ENCODE assay signal across 8 cellular contexts in the genomic region with DNA sequence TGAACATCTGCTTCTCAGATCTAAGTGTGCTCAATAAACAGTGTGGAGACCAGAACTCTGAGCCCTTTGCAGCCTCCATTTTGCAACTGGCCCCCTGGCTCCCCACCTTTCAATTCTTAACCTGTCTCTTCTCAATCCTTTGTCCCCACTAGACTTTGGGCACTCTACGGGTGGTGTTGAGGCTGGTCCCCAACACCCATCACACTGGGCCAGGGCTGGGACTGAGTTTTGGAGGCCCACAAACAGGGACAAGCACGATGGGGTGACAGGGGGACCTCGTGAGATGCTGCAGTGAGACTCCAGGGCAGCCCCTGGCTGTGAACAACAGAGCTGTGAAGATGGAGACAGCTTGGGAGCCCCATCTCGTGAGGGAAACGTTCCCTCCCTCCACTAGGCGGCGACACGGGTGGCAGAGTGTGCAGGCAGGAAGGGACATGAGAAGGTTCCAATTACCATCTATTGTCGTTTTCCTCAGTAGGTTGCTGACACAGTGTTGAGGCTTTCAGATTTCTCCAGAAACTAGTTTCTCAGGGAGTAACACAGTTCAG. TPM values are rescaled to one million over a fixed set of nuclear protein-coding genes. Genes with fewer than 3 reads are reported as not detected.
DNase-seq lines count a peak whose midpoint lies in the region; ATAC-seq and TF ChIP-seq lines count a peak whose summit lies in the region.

No MANE protein-coding gene starts in this region.

- H3K36me3 ChIP-seq in SK-N-SH (replicated peaks in 1 of 2; ENCODE audit: control insufficient read depth in 1 of 2, insufficient read depth in 2 of 2, low read length in 1 of 2): peaks cover 10 to 14% of the 10 kb centered on the region in 2 experiments
- H3K36me3 ChIP-seq in OCI-LY1 (ENCODE audit: insufficient read depth, low read length): peaks cover 29% of the 10 kb centered on the region

- H3F3A ChIP-seq in SK-N-SH (replicated peaks; ENCODE audit: insufficient read depth): peaks cover 9% of the 10 kb centered on the region
- H3F3A ChIP-seq in OCI-LY1 (ENCODE audit: insufficient read depth, low read length): no peaks in the 10 kb centered on the region

- H2AFZ ChIP-seq in SK-N-SH (ENCODE audit: low read depth): no peak overlapping the region
- H2AFZ ChIP-seq in OCI-LY1 (ENCODE audit: low read length): no peak overlapping the region

- WGBS in SK-N-SH (ENCODE audit: low lambda C conversion rate): 68% methylated on average over 9 of the region's 9 CpGs

- H3K9me3 ChIP-seq in SK-N-SH (no peaks in the 10 kb centered on the region), OCI-LY1 (ENCODE audit: low read length) (no peaks in the 10 kb centered on the region)

- TF ChIP-seq CTCF in SK-N-SH (IDR thresholded peaks at IDR 0.05): peak; percentile 47; the same call in 1 of the 2 replicates
- peak; percentile 70 for TF ChIP-seq CTCF in OCI-LY1 (IDR thresholded peaks at IDR 0.05; ENCODE audit: low read length)

- peaks cover 55% of the 10 kb centered on the region; the same call in 1 of the 2 replicates for H3K79me2 ChIP-seq in SK-N-SH (ENCODE audit: insufficient read depth)
- H3K79me2 ChIP-seq in OCI-LY1 (ENCODE audit: insufficient read depth, low read length): peaks cover 5% of the 10 kb centered on the region; the same call in 1 of the 2 replicates

- peaks cover 13% of the 10 kb centered on the region; the same call in 1 of the 2 replicates for H4K20me1 ChIP-seq in SK-N-SH (ENCODE audit: insufficient read depth)
- no peaks in the 10 kb centered on the region for H4K20me1 ChIP-seq in OCI-LY1 (ENCODE audit: insufficient read depth, low read length)

- H3K9me2 ChIP-seq in SK-N-SH (no peaks in the 10 kb centered on the region), OCI-LY1 (ENCODE audit: low read depth, low read length) (no peaks in the 10 kb centered on the region)

- H3K4me2 ChIP-seq in SK-N-SH (no peak overlapping the region; the same call in 1 of the 2 replicates), OCI-LY1 (ENCODE audit: low read length) (no peak overlapping the region)

- TF ChIP-seq RAD21 in SK-N-SH (IDR thresholded peaks at IDR 0.05; ENCODE audit: low read length): no peak

- H3K4me1 ChIP-seq in SK-N-SH (ENCODE audit: control insufficient read depth in 1 of 2, insufficient read depth in 2 of 2, low read depth in 1 of 2, low read length in 1 of 2) (peaks cover 12 to 27% of the 10 kb centered on the region in 2 experiments; a peak in 3 of 4 replicates), OCI-LY1 (ENCODE audit: insufficient read depth, low read length, severe bottlenecking) (peaks cover 35% of the 10 kb centered on the region)

- POLR2A ChIA-PET in SK-N-SH (lab: Yijun Ruan, JAX): interaction anchor here (1.0 kb wide), 1 partner anchor 9 kb away, joined by 3 read pairs; no protein-coding TSS in a partner anchor

- no peak overlapping the region for H3K9ac ChIP-seq in SK-N-SH
- H3K9ac ChIP-seq in OCI-LY1 (ENCODE audit: low read length): no peak overlapping the region

- DNase-seq in SK-N-SH (peak; percentile 70), hepatic stellate cell (ENCODE audit: low spot score) (peak; percentile 71), NCI-H1105 (lab: John Stamatoyannopoulos, UW) (no peak)
- peak; percentile 90 for DNase-seq in activated effector memory CD4-positive, alpha-beta T cell treated with anti-CD3 and anti-CD28 coated beads, Interleukin-2, amount 50 U/mL, for 16 hours
- peak; percentile 44 to 50 (median 49) for DNase-seq in stimulated activated CD4-positive, alpha-beta T cell treated with anti-CD3 and anti-CD28 coated beads, TNF-alpha, amount 100 ng/mL, for 1 hour (ENCODE audit: low read depth in 3 of 3, low spot score in 1 of 3)

- CTCF ChIA-PET in SK-N-SH (lab: Yijun Ruan, JAX): interaction anchor here (1.4 to 2.0 kb wide), 3 partner anchors 32 to 69 kb away, joined by 3 to 5 read pairs (median 4); no protein-coding TSS in a partner anchor

- no peak for ATAC-seq in SK-N-SH treated with all-trans-retinoic acid at 6 μM for 48 hours
- no peak for ATAC-seq in GM21717 (IDR thresholded peaks at IDR 0.05; ENCODE audit: unreplicated experiment)

- TF ChIP-seq EP300 in SK-N-SH (IDR thresholded peaks at IDR 0.05; ENCODE audit: borderline replicate concordance in 1 of 2, low read depth in 1 of 2, low read length in 1 of 2): no peak

- H3K27ac ChIP-seq in SK-N-SH (ENCODE audit: low read depth in 2 of 2, low read length in 1 of 2): no peak overlapping the region
- H3K27ac ChIP-seq in OCI-LY1 (ENCODE audit: low read depth, low read length, poor library complexity, severe bottlenecking): no peak overlapping the region

- no peaks in the 10 kb centered on the region for H3K27me3 ChIP-seq in SK-N-SH (ENCODE audit: insufficient read depth)
- no peaks in the 10 kb centered on the region for H3K27me3 ChIP-seq in OCI-LY1 (ENCODE audit: insufficient read depth, low read length)

- H3K4me3 ChIP-seq in SK-N-SH (ENCODE audit: low read depth in 2 of 2, low read length in 1 of 2) (peak overlapping the region in 1 of 2 experiments; percentile 51; a peak in 1 of 4 replicates), OCI-LY1 (ENCODE audit: low read depth, low read length, poor library complexity, severe bottlenecking) (no peak overlapping the region)

TF ChIP-seq in SK-N-SH, 30 proteins besides CTCF, POLR2A, EP300 and RAD21:
- TF ChIP-seq CHD2 (IDR thresholded peaks at IDR 0.05; ENCODE audit: low read length, partially characterized antibody) (no peak), FOSL2 (IDR thresholded peaks at IDR 0.05; ENCODE audit: borderline replicate concordance, low read depth) (no peak), POLR2AphosphoS5 (IDR thresholded peaks at IDR 0.05; ENCODE audit: low read depth, low read length) (no peak), TCF12 (IDR thresholded peaks at IDR 0.05) (no peak), JUND (IDR thresholded peaks at IDR 0.05) (no peak), SMC3 (IDR thresholded peaks at IDR 0.05; ENCODE audit: low read depth, low read length) (no peak), MXI1 (IDR thresholded peaks at IDR 0.05; ENCODE audit: low read depth, low read length) (no peak), ELF1 (IDR thresholded peaks at IDR 0.05) (no peak)
- TF ChIP-seq, protein P1, sequence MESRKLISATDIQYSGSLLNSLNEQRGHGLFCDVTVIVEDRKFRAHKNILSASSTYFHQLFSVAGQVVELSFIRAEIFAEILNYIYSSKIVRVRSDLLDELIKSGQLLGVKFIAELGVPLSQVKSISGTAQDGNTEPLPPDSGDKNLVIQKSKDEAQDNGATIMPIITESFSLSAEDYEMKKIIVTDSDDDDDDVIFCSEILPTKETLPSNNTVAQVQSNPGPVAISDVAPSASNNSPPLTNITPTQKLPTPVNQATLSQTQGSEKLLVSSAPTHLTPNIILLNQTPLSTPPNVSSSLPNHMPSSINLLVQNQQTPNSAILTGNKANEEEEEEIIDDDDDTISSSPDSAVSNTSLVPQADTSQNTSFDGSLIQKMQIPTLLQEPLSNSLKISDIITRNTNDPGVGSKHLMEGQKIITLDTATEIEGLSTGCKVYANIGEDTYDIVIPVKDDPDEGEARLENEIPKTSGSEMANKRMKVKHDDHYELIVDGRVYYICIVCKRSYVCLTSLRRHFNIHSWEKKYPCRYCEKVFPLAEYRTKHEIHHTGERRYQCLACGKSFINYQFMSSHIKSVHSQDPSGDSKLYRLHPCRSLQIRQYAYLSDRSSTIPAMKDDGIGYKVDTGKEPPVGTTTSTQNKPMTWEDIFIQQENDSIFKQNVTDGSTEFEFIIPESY (IDR thresholded peaks at IDR 0.05; ENCODE audit: borderline replicate concordance, low read depth): no peak

TF ChIP-seq in SK-N-SH treated with all-trans-retinoic acid at 6 μM for 48 hours, 23 proteins besides CTCF, POLR2A, EP300 and RAD21 (continues in another document):
- TF ChIP-seq OSR1 (CRISPR knock-in tag; IDR thresholded peaks at IDR 0.05) (no peak), RARB (CRISPR knock-in tag; IDR thresholded peaks at IDR 0.05) (no peak), SNAI2 (CRISPR knock-in tag; IDR thresholded peaks at IDR 0.05) (no peak), ZC3H10 (CRISPR knock-in tag; IDR thresholded peaks at IDR 0.05) (no peak), ZFP30 (CRISPR knock-in tag; IDR thresholded peaks at IDR 0.05) (no peak), ESRRG (CRISPR knock-in tag; IDR thresholded peaks at IDR 0.05) (no peak), ARNTL (CRISPR knock-in tag; IDR thresholded peaks at IDR 0.05; ENCODE audit: borderline replicate concordance, low read depth) (no peak), ZNF70 (CRISPR knock-in tag; IDR thresholded peaks at IDR 0.05) (no peak), BACH2 (CRISPR knock-in tag; IDR thresholded peaks at IDR 0.05; ENCODE audit: borderline replicate concordance) (no peak), ZFP3 (CRISPR knock-in tag; IDR thresholded peaks at IDR 0.05) (no peak), PPARA (CRISPR knock-in tag; IDR thresholded peaks at IDR 0.05; ENCODE audit: borderline replicate concordance) (no peak), GLIS3 (CRISPR knock-in tag; IDR thresholded peaks at IDR 0.05) (no peak), CSDC2 (CRISPR knock-in tag; IDR thresholded peaks at IDR 0.05) (no peak)
- TF ChIP-seq, protein P2, sequence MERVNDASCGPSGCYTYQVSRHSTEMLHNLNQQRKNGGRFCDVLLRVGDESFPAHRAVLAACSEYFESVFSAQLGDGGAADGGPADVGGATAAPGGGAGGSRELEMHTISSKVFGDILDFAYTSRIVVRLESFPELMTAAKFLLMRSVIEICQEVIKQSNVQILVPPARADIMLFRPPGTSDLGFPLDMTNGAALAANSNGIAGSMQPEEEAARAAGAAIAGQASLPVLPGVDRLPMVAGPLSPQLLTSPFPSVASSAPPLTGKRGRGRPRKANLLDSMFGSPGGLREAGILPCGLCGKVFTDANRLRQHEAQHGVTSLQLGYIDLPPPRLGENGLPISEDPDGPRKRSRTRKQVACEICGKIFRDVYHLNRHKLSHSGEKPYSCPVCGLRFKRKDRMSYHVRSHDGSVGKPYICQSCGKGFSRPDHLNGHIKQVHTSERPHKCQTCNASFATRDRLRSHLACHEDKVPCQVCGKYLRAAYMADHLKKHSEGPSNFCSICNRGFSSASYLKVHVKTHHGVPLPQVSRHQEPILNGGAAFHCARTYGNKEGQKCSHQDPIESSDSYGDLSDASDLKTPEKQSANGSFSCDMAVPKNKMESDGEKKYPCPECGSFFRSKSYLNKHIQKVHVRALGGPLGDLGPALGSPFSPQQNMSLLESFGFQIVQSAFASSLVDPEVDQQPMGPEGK (CRISPR knock-in tag; IDR thresholded peaks at IDR 0.05; ENCODE audit: borderline replicate concordance): no peak

RNA-seq across cellular contexts. Expression of a gene that starts 1.2 kb away (rescaled TPM):
- polyA plus RNA-seq in SK-N-SH (2012; rRNA removed): 12.1 and 15.9 TPM in 2 replicates
- polyA plus RNA-seq in SK-N-SH (2012; cell fraction: cytosol; rRNA removed): 5.0 and 7.1 TPM in 2 replicates
- polyA plus RNA-seq in SK-N-SH (2012; cell fraction: nucleus; rRNA removed): 56.7 and 59.6 TPM in 2 replicates

RNA-seq across cellular contexts. Expression of a gene that starts 3.5 kb away (rescaled TPM):
- polyA plus RNA-seq in SK-N-SH (2012; rRNA removed): 4.1 and 6.4 TPM in 2 replicates
- 5.2 and 5.8 TPM in 2 replicates for polyA plus RNA-seq in SK-N-SH (2012; cell fraction: cytosol; rRNA removed)
- polyA plus RNA-seq in SK-N-SH (2012; cell fraction: nucleus; rRNA removed): 4.5 and 5.9 TPM in 2 replicates

RNA-seq across cellular contexts. Expression of a gene that starts 11.7 kb away (rescaled TPM):
- polyA plus RNA-seq in SK-N-SH (2012; rRNA removed): 13.3 and 14.3 TPM in 2 replicates
- 4.9 and 9.6 TPM in 2 replicates for polyA plus RNA-seq in SK-N-SH (2012; cell fraction: cytosol; rRNA removed)
- polyA plus RNA-seq in SK-N-SH (2012; cell fraction: nucleus; rRNA removed): 41.2 and 59.3 TPM in 2 replicates

RNA-seq across cellular contexts. Expression of a gene that starts 29.9 kb away (rescaled TPM):
- polyA plus RNA-seq in SK-N-SH (2012; rRNA removed): 24.0 and 28.1 TPM in 2 replicates
- polyA plus RNA-seq in SK-N-SH (2012; cell fraction: cytosol; rRNA removed): 7.5 and 13.2 TPM in 2 replicates
- 110 and 163 TPM in 2 replicates for polyA plus RNA-seq in SK-N-SH (2012; cell fraction: nucleus; rRNA removed)
